ENCODE assay signal across 2 cellular contexts in genomic region chr11:326842-327580, GRCh38.
TF ChIP-seq lines count a peak whose summit lies in the region.

No MANE protein-coding gene starts in this region.

TF ChIP-seq in WTC11, 78 proteins besides CTCF, POLR2A, EP300 and RAD21:
- peak; percentile 37; the same call in 1 of the 2 replicates for TF ChIP-seq ZNF263 (CRISPR knock-in tag; IDR thresholded peaks at IDR 0.05; ENCODE audit: low read depth)
- no peak for TF ChIP-seq IRF2 (CRISPR knock-in tag; IDR thresholded peaks at IDR 0.05; ENCODE audit: borderline replicate concordance, low read depth)
- no peak for TF ChIP-seq FOXP4 (CRISPR knock-in tag; IDR thresholded peaks at IDR 0.05)
TF ChIP-seq in WTC11: peak in this region for 1.

TF ChIP-seq in endothelial cell of umbilical vein, 7 proteins besides CTCF, POLR2A, EP300 and RAD21:
- no peak for TF ChIP-seq EZH2 (IDR thresholded peaks at IDR 0.05; ENCODE audit: borderline replicate concordance, low read depth, low read length, severe bottlenecking)
- TF ChIP-seq MYC (IDR thresholded peaks at IDR 0.05; ENCODE audit: low read depth, low read length) = peak; percentile 51
- peak; percentile 74 for TF ChIP-seq JUN (IDR thresholded peaks at IDR 0.05; ENCODE audit: borderline replicate concordance, insufficient read depth, insufficient read length, low read depth)
- peak; percentile 40 for TF ChIP-seq GATA2 (IDR thresholded peaks at IDR 0.05; ENCODE audit: insufficient read depth, insufficient read length, low read depth, low read length)
- peak; percentile 76 for TF ChIP-seq POLR2AphosphoS5 (IDR thresholded peaks at IDR 0.05; ENCODE audit: insufficient read depth, low read depth, low read length)
- TF ChIP-seq, protein P1, sequence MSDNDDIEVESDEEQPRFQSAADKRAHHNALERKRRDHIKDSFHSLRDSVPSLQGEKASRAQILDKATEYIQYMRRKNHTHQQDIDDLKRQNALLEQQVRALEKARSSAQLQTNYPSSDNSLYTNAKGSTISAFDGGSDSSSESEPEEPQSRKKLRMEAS (IDR thresholded peaks at IDR 0.05; ENCODE audit: insufficient read depth, insufficient read length) = no peak
- peak; percentile 15 for TF ChIP-seq FOS (IDR thresholded peaks at IDR 0.05; ENCODE audit: borderline replicate concordance, insufficient read depth, low read length)
